11 cellular contexts compared by ENCODE assay signal in genomic region chr20:36408219-36408618, GRCh38.
DNase-seq lines count a peak whose midpoint lies in the region; ATAC-seq, FAIRE-seq and TF ChIP-seq lines count a peak whose summit lies in the region.
"Had no signal": no experiment of that assay in that cellular context is flagged by ENCODE, and none has a peak within 500 bp of the region (broad histone marks: within the 10 kb centered on the region; RNA-seq: fewer than 3 reads in every experiment).

No MANE protein-coding gene starts in this region.

- intact Hi-C loops in K562 (cut with micrococcal nuclease), result no loop called here
- intact Hi-C loops in Right ventricle myocardium superior (cut with DNase I), result no loop called here

- CTCF ChIA-PET in K562 (lab: Yijun Ruan, JAX; ENCODE audit: low intra/inter-chr PET ratio), result no interaction called here

- H3K4me1 ChIP-seq in K562 (replicated peaks in 1 of 2; ENCODE audit: control insufficient read depth in 2 of 2, insufficient read depth in 2 of 2, low read length in 2 of 2), result no peaks in the 10 kb centered on the region

- H3K9me3 ChIP-seq in K562 (replicated peaks; ENCODE audit: control insufficient read depth, insufficient read depth, low read depth, low read length), result no peaks in the 10 kb centered on the region

- no peak overlapping the region for H3K9ac ChIP-seq in K562 (ENCODE audit: insufficient read depth in 1 of 2, low read depth in 2 of 2, low read length in 2 of 2)

- H3K4me2 ChIP-seq in K562 (ENCODE audit: insufficient read depth, low read length), result no peak overlapping the region
- H3K4me2 ChIP-seq: PC-9 had no signal

- TF ChIP-seq CTCF in K562 (IDR thresholded peaks at IDR 0.05 in 2 of 3, conservative IDR thresholded peaks at IDR 0.05 in 1 of 3; ENCODE audit: insufficient read depth in 2 of 3, low read depth in 1 of 3, low read length in 3 of 3), result no peak

- no peak for TF ChIP-seq RAD21 in K562 (CRISPR knock-in tag; conservative IDR thresholded peaks at IDR 0.05 in 1 of 2, IDR thresholded peaks at IDR 0.05 in 1 of 2)

- POLR2A ChIA-PET in K562 (lab: Yijun Ruan, JAX), result interaction anchor here (0.6 to 1.6 kb wide), 3 partner anchors 28 to 150 kb away, joined by 3 read pairs; no protein-coding TSS in a partner anchor

- no peak for TF ChIP-seq EP300 in K562 (IDR thresholded peaks at IDR 0.05; ENCODE audit: low read length)

- H3K9me1 ChIP-seq in K562 (ENCODE audit: control insufficient read depth, insufficient read depth, low read length), result no peaks in the 10 kb centered on the region

- H2AFZ ChIP-seq in K562 (ENCODE audit: low read depth, low read length), result no peak overlapping the region
- H2AFZ ChIP-seq: PC-9 had no signal

- TF ChIP-seq POLR2A in K562 (conservative IDR thresholded peaks at IDR 0.05), result no peak

- no peak overlapping the region for H3K4me3 ChIP-seq in K562
- H3K4me3 ChIP-seq: PC-9 had no signal

- BruUV-seq in K562 (replicated peaks; lab: Mats Ljungman, UMichigan), result no TSS peak

- 4% methylated on average over 9 of the region's 10 CpGs for WGBS in K562 (ENCODE audit: insufficient coverage, low coverage, missing lambda C conversion rate)

- H3K27me3 ChIP-seq in K562 (ENCODE audit: control insufficient read depth in 2 of 2, insufficient read depth in 2 of 2, low read length in 2 of 2), result peaks cover 19 to 56% of the 10 kb centered on the region in 2 experiments; a peak in 4 of 5 replicates

- no peaks in the 10 kb centered on the region for H3K79me2 ChIP-seq in K562 (ENCODE audit: control insufficient read depth, insufficient read depth, low read length)

- ATAC-seq in K562 (no peak), HG03039 (IDR thresholded peaks at IDR 0.05; ENCODE audit: unreplicated experiment) (no peak), GM19463 (IDR thresholded peaks at IDR 0.05; ENCODE audit: unreplicated experiment) (no peak), Right ventricle myocardium superior (ENCODE audit: poor library complexity) (no peak)
- ATAC-seq: activated CD4-positive, CD25-positive, alpha-beta regulatory T cell treated with anti-CD3 and anti-CD28 coated beads, Interleukin-2, amount 50 U/mL, for 24 hours had no signal

- in situ Hi-C loops in K562 (cut with MboI), result no loop called here

- peak; percentile 81 for DNase-seq in DMS153 (lab: John Stamatoyannopoulos, UW)
- DNase-seq in LHCN-M2 (ENCODE audit: low read depth), result peak; percentile 32
- DNase-seq in K562 (ENCODE audit: extremely low read depth in 1 of 4, low spot score in 3 of 4), result peak in 3 of 4 experiments; percentile 16 to 24 (median 23)
- peak; percentile 39 for DNase-seq in kidney tubule cell (ENCODE audit: low spot score)
- DNase-seq in Right ventricle myocardium superior, result no peak
- no peak for DNase-seq in activated CD8-positive, alpha-beta memory T cell treated with anti-CD3 and anti-CD28 coated beads for 24 hours
- DNase-seq: effector memory CD4-positive, alpha-beta T cell had no signal

- peaks cover 4% of the 10 kb centered on the region; the same call in 1 of the 2 replicates for H4K20me1 ChIP-seq in K562 (replicated peaks; ENCODE audit: control insufficient read depth, insufficient read depth, low read length)

- FAIRE-seq in K562 (lab: Jason Lieb, UNC), result no peak

- no peaks in the 10 kb centered on the region for H3K36me3 ChIP-seq in K562 (ENCODE audit: control insufficient read depth, insufficient read depth, low read length)

- H3K27ac ChIP-seq in K562 (ENCODE audit: extremely low read depth, low read depth, low read length), result no peak overlapping the region
- H3K27ac ChIP-seq: PC-9 had no signal

TF ChIP-seq in K562, 482 proteins besides CTCF, POLR2A, EP300 and RAD21:
- TF ChIP-seq MTF1 (CRISPR knock-in tag; IDR thresholded peaks at IDR 0.05; ENCODE audit: borderline replicate concordance), result no peak
- TF ChIP-seq NFIC (IDR thresholded peaks at IDR 0.05), result peak; percentile 68

Comparison
In these comparisons a context has a peak if more than half of its experiments do, and no peak if none do; other contexts are left out.
1. DNase-seq: peak in DMS153 (single experiment), LHCN-M2 (single experiment), K562 (3 of 4) and kidney tubule cell (single experiment); none in Right ventricle myocardium superior (single experiment) and activated CD8-positive, alpha-beta memory T cell treated with anti-CD3 and anti-CD28 coated beads for 24 hours (single experiment).